In genomic region chr11:57530596-57531507, GRCh38 we compare ENCODE assay signal across 1 cellular context.
TF ChIP-seq lines count a peak whose summit lies in the region.

Gene TIMM10, minus strand, starts transcription at chr11:57530754. Its CDS starts 565 bp downstream, at chr11:57530189.

TF ChIP-seq in liver, 16 proteins besides CTCF, POLR2A, EP300 and RAD21 (continued from another document):
- TF ChIP-seq REST (IDR thresholded peaks at IDR 0.05) (peak; percentile 93), RXRA (IDR thresholded peaks at IDR 0.05) (peak; percentile 76 to 81), HNF4A (conservative IDR thresholded peaks at IDR 0.05) (peak; percentile 73 to 83), YY1 (IDR thresholded peaks at IDR 0.05) (peak; percentile 89), GABPA (IDR thresholded peaks at IDR 0.05 in 1 of 2, conservative IDR thresholded peaks at IDR 0.05 in 1 of 2) (peak; percentile 82 to 95), HNF4G (IDR thresholded peaks at IDR 0.05) (peak; percentile 54), EGR1 (IDR thresholded peaks at IDR 0.05; ENCODE audit: low read depth in 2 of 2) (peak in 1 of 2 donors; percentile 85), SP1 (IDR thresholded peaks at IDR 0.05) (peak; percentile 94), FOXA2 (IDR thresholded peaks at IDR 0.05) (peak; percentile 64), ATF3 (IDR thresholded peaks at IDR 0.05) (peak; percentile 66)
